ENCODE assay signal across 15 cellular contexts in the genomic region with DNA sequence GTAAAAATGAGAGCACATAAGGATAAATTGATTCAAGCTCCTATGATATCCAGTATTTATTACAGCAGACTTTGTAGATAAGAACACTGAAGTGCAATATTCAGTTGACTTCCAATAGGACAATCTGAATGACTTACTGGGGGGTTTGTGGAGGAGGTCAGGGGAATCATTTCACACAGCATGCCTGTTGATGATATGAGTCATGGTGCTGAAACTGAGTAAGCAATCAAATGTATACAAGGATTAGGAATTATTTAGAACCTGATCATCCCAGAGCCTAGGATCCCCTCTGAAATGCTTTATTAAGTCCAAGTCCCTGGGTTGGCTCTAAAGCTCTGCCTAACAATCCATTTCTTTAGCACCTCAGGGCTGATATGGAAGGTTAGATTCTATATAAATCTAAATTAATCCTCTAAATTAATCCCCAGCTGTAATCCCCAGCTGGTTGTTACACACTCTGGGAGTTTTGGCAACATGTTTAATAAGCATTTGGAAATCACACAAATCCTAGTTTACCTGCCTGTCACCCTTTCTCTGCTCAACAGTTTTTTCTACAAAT.
"Had no signal": no experiment of that assay in that cellular context is flagged by ENCODE, and none has a peak within 500 bp of the region (broad histone marks: within the 10 kb centered on the region; RNA-seq: fewer than 3 reads in every experiment).

No MANE protein-coding gene starts in this region.

- H2AFZ ChIP-seq: parathyroid adenoma had no signal

- H3K9me3 ChIP-seq: breast epithelium, lower lobe of right lung, transverse colon had no signal

- H3K79me2 ChIP-seq: parathyroid adenoma had no signal

- H3K4me1 ChIP-seq: breast epithelium, lower lobe of right lung, parathyroid adenoma, transverse colon had no signal

- H3K36me3 ChIP-seq: breast epithelium, lower lobe of right lung, transverse colon had no signal

- H3K4me3 ChIP-seq: breast epithelium, lower lobe of right lung, transverse colon had no signal

- H3K27ac ChIP-seq: breast epithelium, lower lobe of right lung, parathyroid adenoma, transverse colon had no signal

- H3K9ac ChIP-seq: parathyroid adenoma had no signal

- DNase-seq: activated B cell treated with CpG ODN at 0.5 μM for 24 hours; activated CD4-positive, alpha-beta T cell treated with anti-CD3 and anti-CD28 coated beads, Interleukin-2, amount 50 U/mL, for 1 hour; activated T-cell treated with anti-CD3 and anti-CD28 coated beads for 4 hours; amygdala; glutamatergic neuron; left cardiac atrium; lower lobe of right lung; naive B cell; right cardiac atrium; stimulated activated CD4-positive, alpha-beta T cell treated with anti-CD3 and anti-CD28 coated beads, Interleukin-1b, Interleukin-23, amount 100 ng/mL, for 48 hours; stimulated activated naive B cell treated with anti-CD40 and anti-IgM and Interleukin-4, amounts not matched to agents 10 μg/mL and 1 μg/mL and 100 μg/mL, for 72 hours; T-helper 17 cell; transverse colon had no signal

- H3K27me3 ChIP-seq: breast epithelium, transverse colon had no signal

- ATAC-seq: left cardiac atrium; lower lobe of right lung; right cardiac atrium; stimulated activated naive B cell treated with anti-CD40 and anti-IgM and Interleukin-4, amounts not matched to agents 10 μg/mL and 1 μg/mL and 100 μg/mL, for 72 hours; T-helper 17 cell had no signal
